8 cellular contexts compared by ENCODE assay signal in the genomic region with DNA sequence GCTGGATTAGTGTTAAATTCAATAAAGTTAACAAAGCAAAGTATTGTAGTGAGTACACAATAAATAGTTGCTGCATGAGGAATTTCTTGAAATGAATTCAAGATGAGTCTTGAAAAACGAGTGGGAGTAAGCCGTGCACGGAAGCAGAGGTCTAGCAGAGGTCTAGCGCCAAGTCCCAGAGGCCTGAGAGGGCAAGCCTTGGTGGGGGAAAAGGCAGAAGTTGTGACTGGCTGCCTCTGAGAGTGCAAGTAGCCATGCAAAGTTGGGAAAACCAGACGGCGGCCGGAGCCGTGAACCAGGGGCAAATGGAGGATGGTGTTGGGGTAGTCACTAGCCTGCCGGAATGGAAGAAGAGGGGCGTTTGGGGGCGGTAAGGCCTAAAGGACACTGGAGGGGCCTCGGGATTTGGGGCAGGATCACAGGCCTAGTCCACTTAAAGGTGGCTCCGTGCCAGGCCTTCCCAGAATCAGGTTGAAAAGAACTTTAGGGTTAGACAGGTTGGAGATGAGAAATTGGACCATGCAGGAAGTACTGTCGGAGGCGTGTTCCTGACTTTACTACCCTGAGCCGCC. TPM values are rescaled to one million over a fixed set of nuclear protein-coding genes. Genes with fewer than 3 reads are reported as not detected.
DNase-seq lines count a peak whose midpoint lies in the region; ATAC-seq and TF ChIP-seq lines count a peak whose summit lies in the region.

No MANE protein-coding gene starts in this region.

- DNase-seq in Right ventricle myocardium inferior (ENCODE audit: missing footprints), result peak; percentile 73
- DNase-seq in cardiac septum (ENCODE audit: low spot score), result no peak
- DNase-seq in RPMI7951 (ENCODE audit: low read depth), result peak; percentile 76
- peak; percentile 83 for DNase-seq in choroid plexus epithelial cell (ENCODE audit: low read depth)
- DNase-seq in lower leg skin (ENCODE audit: low spot score in 2 of 2), result peak in 1 of 2 donors; percentile 90
- peak; percentile 82 for DNase-seq in stromal cell of bone marrow (ENCODE audit: low read depth)
- DNase-seq in activated effector memory CD4-positive, alpha-beta T cell treated with anti-CD3 and anti-CD28 coated beads, Interleukin-2, amount 50 U/mL, for 16 hours, result no peak

- no peak for TF ChIP-seq CTCF in choroid plexus epithelial cell (conservative IDR thresholded peaks at IDR 0.05; ENCODE audit: low read depth, low read length)
- TF ChIP-seq CTCF in lower leg skin (IDR thresholded peaks at IDR 0.05), result no peak

- peak; percentile 32 for ATAC-seq in Right ventricle myocardium inferior
- ATAC-seq in HG02885 (IDR thresholded peaks at IDR 0.05; ENCODE audit: poor library complexity, unreplicated experiment), result peak; percentile 33

- whole genome bisulfite sequencing in lower leg skin, 2 donors, result 1 to 2% methylated on average over 16 of the region's 16 CpGs

- no peak for TF ChIP-seq POLR2A in lower leg skin (IDR thresholded peaks at IDR 0.05)

- intact Hi-C loops in Right ventricle myocardium inferior (cut with DNase I), result no loop called here
- intact Hi-C loops in cardiac septum (cut with DNase I), result loop anchor here (2.0 kb wide), 2 partner anchors 24 to 40 kb away; no protein-coding TSS in a partner anchor
- intact Hi-C loops in lower leg skin (cut with DNase I; ENCODE audit: low total_unique reads), result no loop called here

- H3K4me3 ChIP-seq in choroid plexus epithelial cell (ENCODE audit: low read depth, low read length) (peak overlapping the region; percentile 100), lower leg skin (ENCODE audit: low read depth, poor library complexity, severe bottlenecking) (peak overlapping the region; percentile 96)

RNA-seq across cellular contexts. Expression of gene SLC3A2, which starts 0.4 kb away (rescaled TPM):
- total RNA-seq in Right ventricle myocardium inferior, result 39.7 TPM
- 38.6 TPM for total RNA-seq in cardiac septum
- 85.2 and 94.7 TPM in 2 replicates for total RNA-seq in RPMI7951 (2014; rRNA removed; shearing (Covaris generic))
- total RNA-seq in lower leg skin, result 100 to 1,000 TPM; 175 to 190 (median 187) TPM

RNA-seq across cellular contexts. Expression of gene CHRM1, which starts 40.8 kb away (rescaled TPM):
- not detected for total RNA-seq in Right ventricle myocardium inferior
- total RNA-seq in cardiac septum, result not detected
- total RNA-seq in RPMI7951 (2014; rRNA removed; shearing (Covaris generic)), result not detected in 2 replicates
- 1 to 10 TPM; 1.5 to 7.6 (median 4.5) TPM for total RNA-seq in lower leg skin

RNA-seq across cellular contexts. Expression of gene WDR74, which starts 40.9 kb away (rescaled TPM):
- total RNA-seq in Right ventricle myocardium inferior, result 25.4 TPM
- 22.8 TPM for total RNA-seq in cardiac septum
- 61.3 and 80.4 TPM in 2 replicates for total RNA-seq in RPMI7951 (2014; rRNA removed; shearing (Covaris generic))
- total RNA-seq in lower leg skin, result 10 to 100 TPM; 49.7 to 93.8 (median 64.3) TPM

RNA-seq across cellular contexts. Expression of gene TEX54, which starts 47.7 kb away (rescaled TPM):
- total RNA-seq in Right ventricle myocardium inferior (not detected), cardiac septum (not detected), lower leg skin (not detected)
- not detected in 2 replicates for total RNA-seq in RPMI7951 (2014; rRNA removed; shearing (Covaris generic))

RNA-seq across cellular contexts. Expression of gene STX5, which starts 48.5 kb away (rescaled TPM):
- total RNA-seq in Right ventricle myocardium inferior, result 18.5 TPM
- total RNA-seq in cardiac septum, result 19.7 TPM
- 40.7 and 43.1 TPM in 2 replicates for total RNA-seq in RPMI7951 (2014; rRNA removed; shearing (Covaris generic))
- 10 to 100 TPM; 30.0 to 47.4 (median 38.4) TPM for total RNA-seq in lower leg skin

Comparison
In these comparisons a context has a peak if more than half of its experiments do, and no peak if none do; other contexts are left out.
1. DNase-seq: peak in Right ventricle myocardium inferior (single experiment), RPMI7951 (single experiment), choroid plexus epithelial cell (single experiment) and stromal cell of bone marrow (single experiment); none in cardiac septum (single experiment) and activated effector memory CD4-positive, alpha-beta T cell treated with anti-CD3 and anti-CD28 coated beads, Interleukin-2, amount 50 U/mL, for 16 hours (single experiment).